In genomic region chr1:25905680-25906643, GRCh38 we compare ENCODE assay signal across 8 cellular contexts. TPM values are rescaled to one million over a fixed set of nuclear protein-coding genes. Genes with fewer than 3 reads are reported as not detected.
A peak's percentile ranks its signal among the peaks of the same experiment; 100 is the strongest.
DNase-seq lines count a peak whose midpoint lies in the region; ATAC-seq and TF ChIP-seq lines count a peak whose summit lies in the region.

Gene STMN1, minus strand, starts transcription at chr1:25906419. Its CDS starts 1,743 bp downstream, at chr1:25904676.

- H3K36me3 Mint-ChIP-seq in naive thymus-derived CD8-positive, alpha-beta T cell = peaks cover 0 to 11% (median 5%) of the 10 kb centered on the region in 3 donors

- no peak for TF ChIP-seq CTCF in KMS-11 (conservative IDR thresholded peaks at IDR 0.05; ENCODE audit: low read depth, low read length)

- H3K4me2 ChIP-seq in KMS-11 = peak within 1 kb of the TSS; percentile 83

- peaks cover 26% of the 10 kb centered on the region for H3K4me1 ChIP-seq in KMS-11 (ENCODE audit: low read depth, poor library complexity, severe bottlenecking)

- H3K27me3 Mint-ChIP-seq in naive thymus-derived CD8-positive, alpha-beta T cell = no peaks in the 10 kb centered on the region

- H3K4me1 Mint-ChIP-seq in naive thymus-derived CD8-positive, alpha-beta T cell = peaks cover 8 to 26% (median 19%) of the 10 kb centered on the region in 4 donors

- POLR2A ChIA-PET in naive thymus-derived CD8-positive, alpha-beta T cell (lab: Charles Lee) = interaction anchor here (1.0 to 4.6 kb wide), 9 partner anchors 10 to 93 kb away, joined by 3 to 29 read pairs (median 10); partner anchors contain the start of genes PAFAH2 and PAQR7

- H3K27ac ChIP-seq in KMS-11 = peak within 1 kb of the TSS; percentile 65

- DNase-seq in DMS79 (lab: John Stamatoyannopoulos, UW) (peak; percentile 95), RKO (ENCODE audit: low spot score) (peak; percentile 94), fibroblast of gingiva (ENCODE audit: low read depth) (peak; percentile 84)
- peak; percentile 75 to 81 for DNase-seq in activated T-helper 1 cell treated with anti-CD3 and anti-CD28 coated beads, Interleukin-2, amount 50 U/mL, for 16 hours (ENCODE audit: low read depth in 1 of 2, low spot score in 1 of 2)
- peak; percentile 73 to 92 (median 82) for DNase-seq in naive thymus-derived CD8-positive, alpha-beta T cell
- DNase-seq in stimulated activated naive CD4-positive, alpha-beta T cell (lab: John Stamatoyannopoulos, UW) = peak; percentile 69 to 88 (median 81)

- peak within 1 kb of the TSS; percentile 84 to 97 (median 94) for H3K27ac Mint-ChIP-seq in naive thymus-derived CD8-positive, alpha-beta T cell

- H2AFZ ChIP-seq in KMS-11 (ENCODE audit: low read depth) = peak within 1 kb of the TSS; percentile 60

- H3K79me2 ChIP-seq in KMS-11 (ENCODE audit: insufficient read depth, low read depth) = peaks cover 33% of the 10 kb centered on the region

- H3K4me3 ChIP-seq in KMS-11 (IDR thresholded peaks at IDR 0.05; ENCODE audit: insufficient read depth, low read depth, low read length) = peak within 1 kb of the TSS; percentile 92

- peak within 1 kb of the TSS; percentile 88 for H3K9ac ChIP-seq in KMS-11

- H3K36me3 ChIP-seq in KMS-11 (ENCODE audit: insufficient read depth) = peaks cover 4% of the 10 kb centered on the region; the same call in 1 of the 2 replicates

- H3K9me3 Mint-ChIP-seq in naive thymus-derived CD8-positive, alpha-beta T cell = no peaks in the 10 kb centered on the region

- H3K4me3 Mint-ChIP-seq in naive thymus-derived CD8-positive, alpha-beta T cell = peak within 1 kb of the TSS; percentile 84 to 98 (median 92)

- H3K27me3 ChIP-seq in KMS-11 (ENCODE audit: insufficient read depth, low read depth) = no peaks in the 10 kb centered on the region

- 0 out of 2 replicates have a peak, but pooled peaks cover 3% of the 10 kb centered on the region for H4K20me1 ChIP-seq in KMS-11 (ENCODE audit: insufficient read depth)

- peak; percentile 71 for ATAC-seq in GM21619 (IDR thresholded peaks at IDR 0.05; ENCODE audit: unreplicated experiment)
- peak; percentile 77 to 79 for ATAC-seq in naive thymus-derived CD8-positive, alpha-beta T cell

RNA-seq across cellular contexts. Expression of gene STMN1, which starts in this region (rescaled TPM):
- total RNA-seq in naive thymus-derived CD8-positive, alpha-beta T cell = 10 to 100 TPM; 83.3 to 86.0 TPM
- 100 to 1,000 TPM; 197 to 238 (median 205) TPM for polyA plus RNA-seq in naive thymus-derived CD8-positive, alpha-beta T cell

Comparison
In these comparisons a context has a peak if more than half of its experiments do, and no peak if none do; other contexts are left out.
1. Peak in every context shown above with its lines: DNase-seq, ATAC-seq, H3K4me3 ChIP-seq and H3K27ac ChIP-seq.